10 cellular contexts compared by ENCODE assay signal in genomic region chr5:159104058-159104651, GRCh38. TPM values are rescaled to one million over a fixed set of nuclear protein-coding genes. Genes with fewer than 3 reads are reported as not detected.
A peak's percentile ranks its signal among the peaks of the same experiment; 100 is the strongest.
DNase-seq lines count a peak whose midpoint lies in the region; ATAC-seq and TF ChIP-seq lines count a peak whose summit lies in the region.
"Had no signal": no experiment of that assay in that cellular context is flagged by ENCODE, and none has a peak within 500 bp of the region (broad histone marks: within the 10 kb centered on the region; RNA-seq: fewer than 3 reads in every experiment).

No MANE protein-coding gene starts in this region.

- intact Hi-C loops in esophagus muscularis mucosa (cut with DNase I) (no loop called here), mucosa of descending colon (cut with DNase I, micrococcal nuclease) (loop anchor here in 1 of 2 donors (10.0 kb wide), 1 partner anchor 929 kb away; no protein-coding TSS in a partner anchor)

- CTCF ChIA-PET in AG04449 (lab: Yijun Ruan, JAX): interaction anchor here (0.6 to 10.2 kb wide), 3 partner anchors 408 to 968 kb away, joined by 3 to 462 read pairs (median 3); no protein-coding TSS in a partner anchor

- H3K36me3 ChIP-seq in esophagus muscularis mucosa: no peaks in the 10 kb centered on the region
- no peaks in the 10 kb centered on the region for H3K36me3 ChIP-seq in mucosa of descending colon (ENCODE audit: low read depth)

- no peak for DNase-seq in AG04449 (ENCODE audit: low read depth, low spot score)
- DNase-seq in HT1080 (ENCODE audit: low read depth): peak; percentile 13
- no peak for DNase-seq in esophagus muscularis mucosa (ENCODE audit: extremely low spot score)
- DNase-seq in mucosa of descending colon: peak in 2 of 3 donors; percentile 30 to 44
- no peak for DNase-seq in natural killer cell treated with Interleukin-12 subunit alpha and Interleukin-12 subunit beta and Interleukin-15 and Interleukin-18, amount 100 ng/mL, for 72 hours (ENCODE audit: low spot score)
- DNase-seq in GM03348 (ENCODE audit: low spot score): no peak
- no peak for DNase-seq in NCI-H774 (lab: John Stamatoyannopoulos, UW)
- DNase-seq in midbrain (lab: John Stamatoyannopoulos, UW): no peak
- DNase-seq: nucleus accumbens; stimulated activated naive CD4-positive, alpha-beta T cell treated with Interleukin-2 at 50 U/mL for 16 hours had no signal

- peaks cover 57 to 87% of the 10 kb centered on the region in 2 donors for H3K27me3 Mint-ChIP-seq in natural killer cell treated with Interleukin-12 subunit alpha and Interleukin-12 subunit beta and Interleukin-15 and Interleukin-18, amount 100 ng/mL, for 72 hours

- TF ChIP-seq EP300 in esophagus muscularis mucosa (IDR thresholded peaks at IDR 0.05): no peak

- TF ChIP-seq CTCF in AG04449 (IDR thresholded peaks at IDR 0.05; ENCODE audit: insufficient read depth, low read length, missing control alignments): peak; percentile 50
- TF ChIP-seq CTCF in esophagus muscularis mucosa (IDR thresholded peaks at IDR 0.05): peak in 1 of 3 experiments; percentile 18
- TF ChIP-seq CTCF in mucosa of descending colon (IDR thresholded peaks at IDR 0.05): no peak

- no peak overlapping the region for H3K27ac Mint-ChIP-seq in natural killer cell treated with Interleukin-12 subunit alpha and Interleukin-12 subunit beta and Interleukin-15 and Interleukin-18, amount 100 ng/mL, for 72 hours

- no peak overlapping the region for H3K4me3 Mint-ChIP-seq in natural killer cell treated with Interleukin-12 subunit alpha and Interleukin-12 subunit beta and Interleukin-15 and Interleukin-18, amount 100 ng/mL, for 72 hours

- TF ChIP-seq POLR2A in esophagus muscularis mucosa (IDR thresholded peaks at IDR 0.05; ENCODE audit: low read depth): no peak

- peak overlapping the region; percentile 29 for H3K4me3 ChIP-seq in AG04449 (ENCODE audit: low read depth, low read length)
- peak overlapping the region in 3 of 4 donors; percentile 17 to 36 (median 21) for H3K4me3 ChIP-seq in esophagus muscularis mucosa
- H3K4me3 ChIP-seq in mucosa of descending colon: no peak overlapping the region

- H3K4me1 ChIP-seq in esophagus muscularis mucosa: peaks cover 7 to 59% (median 48%) of the 10 kb centered on the region in 4 donors
- H3K4me1 ChIP-seq in mucosa of descending colon (ENCODE audit: low read depth): peaks cover 14% of the 10 kb centered on the region

- no peak for ATAC-seq in mucosa of descending colon
- no peak for ATAC-seq in natural killer cell treated with Interleukin-12 subunit alpha and Interleukin-12 subunit beta and Interleukin-15 and Interleukin-18, amount 100 ng/mL, for 72 hours

- 40% methylated on average over 39 of the region's 41 CpGs for WGBS in esophagus muscularis mucosa

- no peaks in the 10 kb centered on the region for H3K9me3 ChIP-seq in esophagus muscularis mucosa
- no peaks in the 10 kb centered on the region for H3K9me3 ChIP-seq in mucosa of descending colon

- no peaks in the 10 kb centered on the region for H3K36me3 Mint-ChIP-seq in natural killer cell treated with Interleukin-12 subunit alpha and Interleukin-12 subunit beta and Interleukin-15 and Interleukin-18, amount 100 ng/mL, for 72 hours

- peaks cover 0 to 91% (median 40%) of the 10 kb centered on the region in 4 donors for H3K27me3 ChIP-seq in esophagus muscularis mucosa

- peak overlapping the region; percentile 26 to 60 (median 58) for H3K27ac ChIP-seq in esophagus muscularis mucosa (replicated peaks in 1 of 4)

- peaks cover 24 to 32% of the 10 kb centered on the region in 2 donors for H3K4me1 Mint-ChIP-seq in natural killer cell treated with Interleukin-12 subunit alpha and Interleukin-12 subunit beta and Interleukin-15 and Interleukin-18, amount 100 ng/mL, for 72 hours (ENCODE audit: low read depth in 2 of 2)

- POLR2A ChIA-PET in AG04449 (lab: Yijun Ruan, JAX): no interaction called here

- no peaks in the 10 kb centered on the region for H3K9me3 Mint-ChIP-seq in natural killer cell treated with Interleukin-12 subunit alpha and Interleukin-12 subunit beta and Interleukin-15 and Interleukin-18, amount 100 ng/mL, for 72 hours

RNA-seq across cellular contexts. Expression of gene EBF1, which starts 4.4 kb away (rescaled TPM):
- 0.53 and 1.1 TPM in 2 replicates for total RNA-seq in HT1080 (2014; rRNA removed; shearing (Covaris generic))
- 0.12 and 0.31 TPM in 2 replicates for polyA plus RNA-seq in HT1080 (2015; cell fraction: cytosol; rRNA removed)
- polyA plus RNA-seq in HT1080 (2015; cell fraction: nucleus; rRNA removed): 0.43 and 1.0 TPM in 2 replicates
- 10 to 100 TPM; 15.8 to 26.7 (median 21.6) TPM for total RNA-seq in esophagus muscularis mucosa
- total RNA-seq in mucosa of descending colon: 10 to 100 TPM in 1 of 3 donors, 1 to 10 TPM in 2; 3.8 to 16.6 (median 7.5) TPM
- 1 to 10 TPM in 1 of 2 donors, not detected in 1; 1.9 TPM for total RNA-seq in natural killer cell treated with Interleukin-12 subunit alpha and Interleukin-12 subunit beta and Interleukin-15 and Interleukin-18, amount 100 ng/mL, for 72 hours

Comparison
In these comparisons a context has a peak if more than half of its experiments do, and no peak if none do; other contexts are left out.
1. DNase-seq: peak in HT1080 (single experiment) and mucosa of descending colon (2 of 3); none in AG04449 (single experiment), esophagus muscularis mucosa (single experiment), natural killer cell treated with Interleukin-12 subunit alpha and Interleukin-12 subunit beta and Interleukin-15 and Interleukin-18, amount 100 ng/mL, for 72 hours (single experiment), GM03348 (single experiment), NCI-H774 (single experiment) and midbrain (single experiment).